In the genomic region with DNA sequence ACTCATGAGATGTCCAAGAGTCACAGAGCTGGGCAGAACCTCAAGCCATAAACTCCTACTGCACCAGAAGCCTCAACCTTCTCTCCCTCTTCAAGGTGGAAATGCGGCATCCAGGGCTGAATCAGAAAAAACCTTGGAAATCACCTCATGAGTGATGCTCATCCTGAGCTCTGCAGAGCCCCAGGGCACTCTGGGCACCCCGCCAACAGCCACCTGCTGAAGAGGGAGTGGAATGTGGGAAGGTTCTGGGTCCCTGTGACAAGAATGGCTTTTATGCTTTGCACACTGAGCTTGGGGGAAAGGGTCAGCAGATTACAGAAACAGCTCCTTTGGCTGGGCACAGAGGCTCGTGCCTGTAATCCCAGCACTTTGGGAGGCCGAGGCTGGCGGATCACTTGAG, we compare ENCODE assay signal across 11 cellular contexts. TPM values are rescaled to one million over a fixed set of nuclear protein-coding genes. Genes with fewer than 3 reads are reported as not detected.
DNase-seq lines count a peak whose midpoint lies in the region; ATAC-seq and TF ChIP-seq lines count a peak whose summit lies in the region.
"Had no signal": no experiment of that assay in that cellular context is flagged by ENCODE, and none has a peak within 500 bp of the region (broad histone marks: within the 10 kb centered on the region; RNA-seq: fewer than 3 reads in every experiment).

No MANE protein-coding gene starts in this region.

- H4K5ac ChIP-seq in H9 (ENCODE audit: insufficient read length, low read depth, low read length), result no peak overlapping the region

- no peaks in the 10 kb centered on the region for H3K27me3 ChIP-seq in H9 (ENCODE audit: insufficient read depth, low read length)

- no peaks in the 10 kb centered on the region for H4K20me1 ChIP-seq in H9 (ENCODE audit: control insufficient read depth, insufficient read depth, insufficient read length)

- TF ChIP-seq CTCF in H9 (conservative IDR thresholded peaks at IDR 0.05) (no peak), GM20000 (IDR thresholded peaks at IDR 0.05; ENCODE audit: extremely low read depth, missing control alignments) (no peak)

- ATAC-seq in SK-N-SH treated with all-trans-retinoic acid at 6 μM for 48 hours (peak; percentile 20; the same call in 1 of the 3 replicates), memory B cell (ENCODE audit: low read depth) (no peak)

- WGBS in H9 (ENCODE audit: extremely low coverage, insufficient read length, low lambda C conversion rate), result no CpG with 5 or more reads among the region's 5 CpGs

- no peak overlapping the region for H3K18ac ChIP-seq in H9 (ENCODE audit: insufficient read length, low read depth, low read length)

- H2BK20ac ChIP-seq in H9 (ENCODE audit: low read depth, low read length, poor library complexity, severe bottlenecking), result no peak overlapping the region

- no peak overlapping the region for H3K9ac ChIP-seq in H9 (ENCODE audit: extremely low read depth, insufficient read length, low read length)

- H3K4me2 ChIP-seq in H9 (ENCODE audit: insufficient read depth, insufficient read length, low read length), result no peak overlapping the region

- no peaks in the 10 kb centered on the region for H3K23me2 ChIP-seq in H9 (ENCODE audit: insufficient read length, low read depth, low read length, poor library complexity, severe bottlenecking)

- DNase-seq in EH (ENCODE audit: low read depth) (peak; percentile 26), NCI-H1105 treated with DMSO at 0.1 percent for 48 hours (lab: John Stamatoyannopoulos, UW) (peak; percentile 69), memory B cell (ENCODE audit: low spot score in 2 of 2) (no peak), NCI-H187 (lab: John Stamatoyannopoulos, UW) (no peak), mucosa of gallbladder (ENCODE audit: low spot score) (no peak), H9 (no peak), GM20000 (ENCODE audit: low spot score) (no peak)
- DNase-seq: activated T-cell treated with anti-CD3 and anti-CD28 coated beads, Interleukin-2, amount 50 U/mL, for 24 hours; stimulated activated naive CD8-positive, alpha-beta T cell treated with anti-CD3 and anti-CD28 coated beads, Interleukin-15, Interleukin-2, amounts not matched to agents 100 U/mL and 50 U/mL, for 24 hours had no signal

- no peak overlapping the region for H2AFZ ChIP-seq in H9 (ENCODE audit: low read length)

- no peak overlapping the region for H2AK5ac ChIP-seq in H9 (ENCODE audit: insufficient read length, low read length)

- no peak overlapping the region for H4K91ac ChIP-seq in H9 (ENCODE audit: insufficient read length, low read depth, low read length)

- peaks cover 23% of the 10 kb centered on the region for H3K4me1 Mint-ChIP-seq in memory B cell
- H3K4me1 Mint-ChIP-seq in H9, result no peaks in the 10 kb centered on the region

- H3K27me3 Mint-ChIP-seq in memory B cell, result no peaks in the 10 kb centered on the region
- no peaks in the 10 kb centered on the region for H3K27me3 Mint-ChIP-seq in H9 (ENCODE audit: low read depth)
- H3K27me3 Mint-ChIP-seq: activated T-cell treated with anti-CD3 and anti-CD28 coated beads, Interleukin-2, amount 50 U/mL, for 24 hours had no signal

- H3K36me3 Mint-ChIP-seq in memory B cell, result peaks cover 14% of the 10 kb centered on the region
- peaks cover 15 to 53% (median 32%) of the 10 kb centered on the region in 3 experiments for H3K36me3 Mint-ChIP-seq in H9 (ENCODE audit: insufficient read depth in 1 of 3, low read depth in 3 of 3)

- H3K14ac ChIP-seq in H9 (ENCODE audit: insufficient read depth, low read length), result no peak overlapping the region

- no peak overlapping the region for H3T11ph ChIP-seq in H9 (ENCODE audit: low read length)

- no peak overlapping the region for H3K56ac ChIP-seq in H9 (ENCODE audit: insufficient read length, low read depth, low read length)

- no peaks in the 10 kb centered on the region for H3K79me1 ChIP-seq in H9 (ENCODE audit: insufficient read depth, low read depth, low read length, poor library complexity, severe bottlenecking)

- no peak overlapping the region for H3K4ac ChIP-seq in H9 (ENCODE audit: low read depth, low read length)

- H3K9me3 Mint-ChIP-seq in memory B cell (no peaks in the 10 kb centered on the region), H9 (no peaks in the 10 kb centered on the region)
- H3K9me3 Mint-ChIP-seq: activated T-cell treated with anti-CD3 and anti-CD28 coated beads, Interleukin-2, amount 50 U/mL, for 24 hours; T-helper 1 cell treated with Interleukin-12 subunit alpha and Interleukin-12 subunit beta and Interleukin-4 antibody, amounts not matched to agents 30 μg/mL and 1 μg/mL, for 36 hours had no signal

- H2BK5ac ChIP-seq in H9 (ENCODE audit: insufficient read length, low read length), result no peak overlapping the region

- no peak overlapping the region for H4K8ac ChIP-seq in H9 (replicated peaks; ENCODE audit: insufficient read length, low read depth, low read length)

- H3K27ac ChIP-seq in H9 (ENCODE audit: insufficient read length, low read depth, low read length), result no peak overlapping the region

- peak overlapping the region; percentile 97 for H3K27ac Mint-ChIP-seq in memory B cell
- H3K27ac Mint-ChIP-seq in H9, result no peak overlapping the region

- H3K4me3 Mint-ChIP-seq in memory B cell, result no peak overlapping the region
- H3K4me3 Mint-ChIP-seq in H9, result no peak overlapping the region

- H3K4me1 ChIP-seq in H9 (ENCODE audit: insufficient read depth, low read length), result no peaks in the 10 kb centered on the region

- H2BK120ac ChIP-seq in H9 (ENCODE audit: low read depth, low read length, poor library complexity, severe bottlenecking), result no peak overlapping the region

- H2BK15ac ChIP-seq in H9 (ENCODE audit: low read depth, low read length), result no peak overlapping the region

- H3K79me2 ChIP-seq in H9 (ENCODE audit: insufficient read depth, low read length), result no peaks in the 10 kb centered on the region

- no peak overlapping the region for H2BK12ac ChIP-seq in H9 (ENCODE audit: insufficient read length, low read depth, low read length)

- H3K9me3 ChIP-seq in H9 (ENCODE audit: control insufficient read depth, low read depth, low read length), result no peaks in the 10 kb centered on the region

- H3K23ac ChIP-seq in H9 (ENCODE audit: insufficient read length, low read depth, low read length), result no peak overlapping the region

TF ChIP-seq in SK-N-SH treated with all-trans-retinoic acid at 6 μM for 48 hours, 23 proteins besides CTCF, POLR2A, EP300 and RAD21:
- TF ChIP-seq TOX (CRISPR knock-in tag; IDR thresholded peaks at IDR 0.05; ENCODE audit: borderline replicate concordance) (no peak), BACH2 (CRISPR knock-in tag; IDR thresholded peaks at IDR 0.05; ENCODE audit: borderline replicate concordance) (no peak), OSR1 (CRISPR knock-in tag; IDR thresholded peaks at IDR 0.05) (no peak), TCF4 (CRISPR knock-in tag; IDR thresholded peaks at IDR 0.05; ENCODE audit: borderline replicate concordance) (no peak), ZC3H10 (CRISPR knock-in tag; IDR thresholded peaks at IDR 0.05) (no peak), RARB (CRISPR knock-in tag; IDR thresholded peaks at IDR 0.05) (no peak)

RNA-seq across cellular contexts. Expression of a gene that starts 18.8 kb away (rescaled TPM):
- 11.6 TPM for total RNA-seq in mucosa of gallbladder
- 80.3 and 84.7 TPM in 2 replicates for total RNA-seq in H9 (2021)

RNA-seq across cellular contexts. Expression of a gene that starts 18.8 kb away (rescaled TPM):
- 21.4 TPM for total RNA-seq in mucosa of gallbladder
- 57.2 and 59.0 TPM in 2 replicates for total RNA-seq in H9 (2021)

RNA-seq across cellular contexts. Expression of a gene that starts 28.1 kb away (rescaled TPM):
- total RNA-seq in mucosa of gallbladder (50.5 TPM), H9 (2021) (37.4 and 39.0 TPM in 2 replicates)

RNA-seq across cellular contexts. Expression of a gene that starts 53.4 kb away (rescaled TPM):
- 20.5 TPM for total RNA-seq in mucosa of gallbladder
- total RNA-seq in H9 (2021), result 40.6 and 45.6 TPM in 2 replicates

Comparison
In these comparisons a context has a peak if more than half of its experiments do, and no peak if none do; other contexts are left out.
1. DNase-seq: peak in EH (single experiment) and NCI-H1105 treated with DMSO at 0.1 percent for 48 hours (single experiment); none in memory B cell (0 of 2), NCI-H187 (0 of 2), mucosa of gallbladder (single experiment), H9 (single experiment) and GM20000 (single experiment).